In genomic region chrX:53682885-53683555, GRCh38 we compare ENCODE assay signal across 8 cellular contexts. TPM values are rescaled to one million over a fixed set of nuclear protein-coding genes. Genes with fewer than 3 reads are reported as not detected.
A peak's percentile ranks its signal among the peaks of the same experiment; 100 is the strongest.
DNase-seq lines count a peak whose midpoint lies in the region; ATAC-seq and TF ChIP-seq lines count a peak whose summit lies in the region.

No MANE protein-coding gene starts in this region.

- DNase-seq in AG08396 (ENCODE audit: low spot score), result peak; percentile 18
- peak; percentile 9 for DNase-seq in GM20000 (ENCODE audit: low spot score)
- peak; percentile 32 for DNase-seq in NCI-H82 treated with DMSO at 0.1 percent for 48 hours (lab: John Stamatoyannopoulos, UW; ENCODE audit: unreplicated experiment)
- peak; percentile 39 to 53 for DNase-seq in activated T-cell treated with anti-CD3 and anti-CD28 coated beads, Interleukin-2, amount 50 U/mL, for 48 hours
- peak; percentile 16 to 57 for DNase-seq in foreskin keratinocyte
- DNase-seq in posterior vena cava (ENCODE audit: low spot score), result peak; percentile 78

- intact Hi-C loops in posterior vena cava (cut with DNase I), result no loop called here

- no peaks in the 10 kb centered on the region for H3K27me3 ChIP-seq in foreskin keratinocyte

- ATAC-seq in foreskin keratinocyte, result peak; percentile 9
- ATAC-seq in GM21447 (IDR thresholded peaks at IDR 0.05; ENCODE audit: unreplicated experiment), result no peak
- ATAC-seq in GM19035 (IDR thresholded peaks at IDR 0.05; ENCODE audit: unreplicated experiment), result no peak

- H3K27ac ChIP-seq in foreskin keratinocyte, result peak overlapping the region; percentile 95

- H3K4me1 ChIP-seq in foreskin keratinocyte, result no peaks in the 10 kb centered on the region

- TF ChIP-seq CTCF in GM20000 (IDR thresholded peaks at IDR 0.05; ENCODE audit: extremely low read depth, missing control alignments) (no peak), foreskin keratinocyte (conservative IDR thresholded peaks at IDR 0.05) (no peak)

RNA-seq across cellular contexts. Expression of gene HUWE1, which starts 3.5 kb away (rescaled TPM):
- total RNA-seq in foreskin keratinocyte (107 and 108 TPM in 2 replicates), posterior vena cava (100 to 1,000 TPM; 165 to 199 TPM)
- 30.9 and 34.1 TPM in 2 replicates for polyA plus RNA-seq in foreskin keratinocyte

Comparison
In these comparisons a context has a peak if more than half of its experiments do, and no peak if none do; other contexts are left out.
1. DNase-seq: peak in every context shown above with its lines; median percentile 78 in posterior vena cava; 46 in activated T-cell treated with anti-CD3 and anti-CD28 coated beads, Interleukin-2, amount 50 U/mL, for 48 hours; 36 in foreskin keratinocyte; 32 in NCI-H82 treated with DMSO at 0.1 percent for 48 hours; 18 in AG08396; 9 in GM20000.